ENCODE assay signal across 2 cellular contexts in genomic region chr6:17354700-17355403, GRCh38.
TF ChIP-seq lines count a peak whose summit lies in the region.

No MANE protein-coding gene starts in this region.

TF ChIP-seq in IMR-90, 13 proteins besides CTCF, POLR2A, EP300 and RAD21:
- TF ChIP-seq FOS (IDR thresholded peaks at IDR 0.05; ENCODE audit: low read depth, low read length): peak; percentile 32; the same call in 1 of the 2 replicates
- no peak for TF ChIP-seq MXI1 (IDR thresholded peaks at IDR 0.05; ENCODE audit: borderline replicate concordance, low read depth, low read length)
- TF ChIP-seq CEBPB (IDR thresholded peaks at IDR 0.05; ENCODE audit: low read depth, low read length): no peak
- no peak for TF ChIP-seq RFX5 (IDR thresholded peaks at IDR 0.05; ENCODE audit: low read depth, low read length)

TF ChIP-seq in GM23338, 12 proteins besides CTCF, POLR2A, EP300 and RAD21:
- TF ChIP-seq REST (IDR thresholded peaks at IDR 0.05; ENCODE audit: unreplicated experiment) (no peak), NANOG (IDR thresholded peaks at IDR 0.05; ENCODE audit: borderline replicate concordance) (no peak), POLR2AphosphoS5 (IDR thresholded peaks at IDR 0.05; ENCODE audit: low read depth) (no peak), ZNF331 (CRISPR knock-in tag; IDR thresholded peaks at IDR 0.05; ENCODE audit: low read depth) (no peak), ZNF462 (CRISPR knock-in tag; IDR thresholded peaks at IDR 0.05) (no peak), EZH2phosphoT487 (IDR thresholded peaks at IDR 0.05; ENCODE audit: unreplicated experiment) (no peak), STAT1 (IDR thresholded peaks at IDR 0.05; ENCODE audit: unreplicated experiment) (no peak), CREB1 (CRISPR knock-in tag; IDR thresholded peaks at IDR 0.05; ENCODE audit: low read depth) (no peak), ZNF114 (CRISPR knock-in tag; IDR thresholded peaks at IDR 0.05) (no peak), JUNB (IDR thresholded peaks at IDR 0.05; ENCODE audit: unreplicated experiment) (no peak)
TF ChIP-seq in GM23338: peak in this region for 0.
